Comparison of ENCODE assay signal across 1 cellular context in the genomic region with DNA sequence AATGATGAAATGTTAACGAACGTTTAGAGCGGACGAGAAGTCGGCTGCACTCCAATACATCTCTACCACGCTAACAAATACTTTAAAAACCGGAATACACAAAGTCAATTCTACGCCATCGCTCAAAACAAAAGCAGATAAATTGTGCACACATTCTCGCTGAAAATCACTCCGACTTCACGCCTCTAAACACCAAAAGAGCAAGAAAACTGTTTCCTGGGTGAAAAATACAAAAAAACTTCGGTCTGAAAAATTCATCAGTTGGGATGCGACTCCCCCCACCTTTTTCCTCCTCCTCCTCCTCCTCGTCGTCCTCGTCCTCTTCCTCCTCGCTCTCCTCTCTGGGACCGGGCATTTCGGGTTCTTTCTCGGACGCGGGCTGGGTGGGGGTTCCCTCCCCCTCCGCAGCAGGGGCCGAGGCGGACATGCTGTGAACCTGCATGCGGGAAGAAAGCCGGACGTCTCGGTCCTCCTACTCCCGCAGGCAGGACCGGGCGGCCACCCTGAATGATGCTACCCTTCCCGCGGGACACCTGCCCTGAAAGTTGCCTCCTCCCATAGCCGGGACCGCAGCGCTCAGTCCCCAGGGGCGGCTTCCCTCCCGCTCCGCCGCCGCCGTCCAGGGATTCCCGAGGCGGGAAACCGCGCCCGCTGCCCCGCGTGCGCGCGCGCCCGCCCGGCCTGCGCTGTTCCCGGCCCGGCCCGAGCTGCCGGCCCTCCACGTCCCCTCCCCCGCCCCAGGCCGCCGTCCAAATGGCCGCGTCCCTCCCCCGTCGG.
TF ChIP-seq lines count a peak whose summit lies in the region.

No MANE protein-coding gene starts in this region.

TF ChIP-seq in HepG2, 621 proteins besides CTCF, POLR2A, EP300 and RAD21 (continued from another document and continues in another):
- TF ChIP-seq ZBTB2 (CRISPR knock-in tag; IDR thresholded peaks at IDR 0.05; ENCODE audit: low read depth) (no peak), ZNF232 (CRISPR knock-in tag; IDR thresholded peaks at IDR 0.05; ENCODE audit: borderline replicate concordance) (no peak), SALL2 (CRISPR knock-in tag; IDR thresholded peaks at IDR 0.05) (peak; percentile 22; the same call in 1 of the 2 replicates), TP53 (CRISPR knock-in tag; conservative IDR thresholded peaks at IDR 0.05) (no peak), GLI4 (CRISPR knock-in tag; IDR thresholded peaks at IDR 0.05; ENCODE audit: borderline replicate concordance) (no peak), HMG20A (CRISPR knock-in tag; IDR thresholded peaks at IDR 0.05; ENCODE audit: borderline replicate concordance) (no peak), ZNF224 (CRISPR knock-in tag; IDR thresholded peaks at IDR 0.05) (no peak), HBP1 (CRISPR knock-in tag; IDR thresholded peaks at IDR 0.05; ENCODE audit: low read depth) (0 out of 2 replicates have a peak, but pooled peaks have one; percentile 20), EEA1 (CRISPR knock-in tag; IDR thresholded peaks at IDR 0.05; ENCODE audit: borderline replicate concordance) (peak; percentile 81; the same call in 1 of the 2 replicates), ZNF569 (CRISPR knock-in tag; IDR thresholded peaks at IDR 0.05; ENCODE audit: borderline replicate concordance) (peak; percentile 56; the same call in 1 of the 2 replicates), ZNF484 (CRISPR knock-in tag; IDR thresholded peaks at IDR 0.05; ENCODE audit: borderline replicate concordance, low read depth) (no peak), RFX1 (IDR thresholded peaks at IDR 0.05) (no peak), PRDM10 (CRISPR knock-in tag; IDR thresholded peaks at IDR 0.05; ENCODE audit: low read depth) (no peak), MAX (IDR thresholded peaks at IDR 0.05) (no peak), GATAD1 (CRISPR knock-in tag; IDR thresholded peaks at IDR 0.05) (no peak), HMG20B (CRISPR knock-in tag; conservative IDR thresholded peaks at IDR 0.05) (no peak), ERF (CRISPR knock-in tag; IDR thresholded peaks at IDR 0.05) (no peak; the same call in 1 of the 2 replicates), ZNF780A (CRISPR knock-in tag; IDR thresholded peaks at IDR 0.05) (no peak), SPEN (CRISPR knock-in tag; IDR thresholded peaks at IDR 0.05; ENCODE audit: low read depth) (no peak), ARNTL (CRISPR knock-in tag; IDR thresholded peaks at IDR 0.05) (peak; percentile 9; the same call in 1 of the 2 replicates), ZNF275 (CRISPR knock-in tag; IDR thresholded peaks at IDR 0.05; ENCODE audit: borderline replicate concordance) (no peak), ZNF724P (CRISPR knock-in tag; IDR thresholded peaks at IDR 0.05; ENCODE audit: borderline replicate concordance) (no peak), ZSCAN22 (CRISPR knock-in tag; IDR thresholded peaks at IDR 0.05) (no peak), ZNF556 (CRISPR knock-in tag; IDR thresholded peaks at IDR 0.05; ENCODE audit: borderline replicate concordance) (no peak), GMEB1 (CRISPR knock-in tag; IDR thresholded peaks at IDR 0.05; ENCODE audit: borderline replicate concordance) (no peak), SOX6 (IDR thresholded peaks at IDR 0.05) (no peak), SOX6 (CRISPR knock-in tag; IDR thresholded peaks at IDR 0.05) (no peak), ZNF263 (CRISPR knock-in tag; IDR thresholded peaks at IDR 0.05) (peak; percentile 87; the same call in 1 of the 2 replicates), ZNF546 (CRISPR knock-in tag; conservative IDR thresholded peaks at IDR 0.05) (peak; percentile 69; the same call in 1 of the 2 replicates), ZNF792 (CRISPR knock-in tag; IDR thresholded peaks at IDR 0.05) (no peak), KLF15 (CRISPR knock-in tag; IDR thresholded peaks at IDR 0.05; ENCODE audit: borderline replicate concordance) (no peak), IRF2 (CRISPR knock-in tag; IDR thresholded peaks at IDR 0.05) (0 out of 2 replicates have a peak, but pooled peaks have one; percentile 20), HOXA5 (CRISPR knock-in tag; IDR thresholded peaks at IDR 0.05) (no peak; the same call in 1 of the 2 replicates), NR2C2 (CRISPR knock-in tag; IDR thresholded peaks at IDR 0.05; ENCODE audit: borderline replicate concordance) (peak; percentile 8; the same call in 1 of the 2 replicates), CHD4 (IDR thresholded peaks at IDR 0.05; ENCODE audit: borderline replicate concordance, low read length) (no peak), ZSCAN20 (CRISPR knock-in tag; IDR thresholded peaks at IDR 0.05; ENCODE audit: borderline replicate concordance) (no peak; the same call in 1 of the 2 replicates), ZNF296 (CRISPR knock-in tag; conservative IDR thresholded peaks at IDR 0.05) (no peak), ZNF10 (CRISPR knock-in tag; IDR thresholded peaks at IDR 0.05; ENCODE audit: borderline replicate concordance, low read depth) (no peak), JUND (CRISPR knock-in tag; IDR thresholded peaks at IDR 0.05) (no peak), ZMYM2 (CRISPR knock-in tag; IDR thresholded peaks at IDR 0.05) (no peak)
- TF ChIP-seq, protein P1, sequence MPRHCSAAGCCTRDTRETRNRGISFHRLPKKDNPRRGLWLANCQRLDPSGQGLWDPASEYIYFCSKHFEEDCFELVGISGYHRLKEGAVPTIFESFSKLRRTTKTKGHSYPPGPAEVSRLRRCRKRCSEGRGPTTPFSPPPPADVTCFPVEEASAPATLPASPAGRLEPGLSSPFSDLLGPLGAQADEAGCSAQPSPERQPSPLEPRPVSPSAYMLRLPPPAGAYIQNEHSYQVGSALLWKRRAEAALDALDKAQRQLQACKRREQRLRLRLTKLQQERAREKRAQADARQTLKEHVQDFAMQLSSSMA (CRISPR knock-in tag; IDR thresholded peaks at IDR 0.05): no peak
- TF ChIP-seq, protein P2, sequence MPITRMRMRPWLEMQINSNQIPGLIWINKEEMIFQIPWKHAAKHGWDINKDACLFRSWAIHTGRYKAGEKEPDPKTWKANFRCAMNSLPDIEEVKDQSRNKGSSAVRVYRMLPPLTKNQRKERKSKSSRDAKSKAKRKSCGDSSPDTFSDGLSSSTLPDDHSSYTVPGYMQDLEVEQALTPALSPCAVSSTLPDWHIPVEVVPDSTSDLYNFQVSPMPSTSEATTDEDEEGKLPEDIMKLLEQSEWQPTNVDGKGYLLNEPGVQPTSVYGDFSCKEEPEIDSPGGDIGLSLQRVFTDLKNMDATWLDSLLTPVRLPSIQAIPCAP (CRISPR knock-in tag; IDR thresholded peaks at IDR 0.05; ENCODE audit: low read depth): no peak
- TF ChIP-seq, protein P3, sequence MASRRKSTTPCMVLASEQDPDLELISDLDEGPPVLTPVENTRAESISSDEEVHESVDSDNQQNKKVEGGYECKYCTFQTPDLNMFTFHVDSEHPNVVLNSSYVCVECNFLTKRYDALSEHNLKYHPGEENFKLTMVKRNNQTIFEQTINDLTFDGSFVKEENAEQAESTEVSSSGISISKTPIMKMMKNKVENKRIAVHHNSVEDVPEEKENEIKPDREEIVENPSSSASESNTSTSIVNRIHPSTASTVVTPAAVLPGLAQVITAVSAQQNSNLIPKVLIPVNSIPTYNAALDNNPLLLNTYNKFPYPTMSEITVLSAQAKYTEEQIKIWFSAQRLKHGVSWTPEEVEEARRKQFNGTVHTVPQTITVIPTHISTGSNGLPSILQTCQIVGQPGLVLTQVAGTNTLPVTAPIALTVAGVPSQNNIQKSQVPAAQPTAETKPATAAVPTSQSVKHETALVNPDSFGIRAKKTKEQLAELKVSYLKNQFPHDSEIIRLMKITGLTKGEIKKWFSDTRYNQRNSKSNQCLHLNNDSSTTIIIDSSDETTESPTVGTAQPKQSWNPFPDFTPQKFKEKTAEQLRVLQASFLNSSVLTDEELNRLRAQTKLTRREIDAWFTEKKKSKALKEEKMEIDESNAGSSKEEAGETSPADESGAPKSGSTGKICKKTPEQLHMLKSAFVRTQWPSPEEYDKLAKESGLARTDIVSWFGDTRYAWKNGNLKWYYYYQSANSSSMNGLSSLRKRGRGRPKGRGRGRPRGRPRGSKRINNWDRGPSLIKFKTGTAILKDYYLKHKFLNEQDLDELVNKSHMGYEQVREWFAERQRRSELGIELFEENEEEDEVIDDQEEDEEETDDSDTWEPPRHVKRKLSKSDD (CRISPR knock-in tag; IDR thresholded peaks at IDR 0.05; ENCODE audit: low read depth): no peak
- TF ChIP-seq, protein P4, sequence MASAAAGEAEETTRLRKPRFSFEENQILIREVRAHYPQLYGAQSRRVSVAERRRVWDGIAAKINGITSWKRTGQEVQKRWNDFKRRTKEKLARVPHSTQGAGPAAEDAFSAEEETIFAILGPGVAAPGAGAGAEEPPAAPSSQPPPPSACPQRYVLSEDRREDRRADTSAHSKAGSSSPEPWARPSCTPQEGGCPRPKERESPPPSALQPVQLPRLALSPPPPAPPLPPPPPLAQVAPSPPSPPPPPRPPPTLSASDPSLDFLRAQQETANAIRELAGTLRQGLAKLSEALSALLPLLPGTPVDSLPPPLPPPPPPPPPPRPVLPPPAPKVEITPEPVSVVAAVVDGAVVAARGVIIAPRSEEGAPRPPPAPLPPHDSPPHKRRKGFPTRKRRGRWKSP (CRISPR knock-in tag; IDR thresholded peaks at IDR 0.05): no peak
